In the genomic region with DNA sequence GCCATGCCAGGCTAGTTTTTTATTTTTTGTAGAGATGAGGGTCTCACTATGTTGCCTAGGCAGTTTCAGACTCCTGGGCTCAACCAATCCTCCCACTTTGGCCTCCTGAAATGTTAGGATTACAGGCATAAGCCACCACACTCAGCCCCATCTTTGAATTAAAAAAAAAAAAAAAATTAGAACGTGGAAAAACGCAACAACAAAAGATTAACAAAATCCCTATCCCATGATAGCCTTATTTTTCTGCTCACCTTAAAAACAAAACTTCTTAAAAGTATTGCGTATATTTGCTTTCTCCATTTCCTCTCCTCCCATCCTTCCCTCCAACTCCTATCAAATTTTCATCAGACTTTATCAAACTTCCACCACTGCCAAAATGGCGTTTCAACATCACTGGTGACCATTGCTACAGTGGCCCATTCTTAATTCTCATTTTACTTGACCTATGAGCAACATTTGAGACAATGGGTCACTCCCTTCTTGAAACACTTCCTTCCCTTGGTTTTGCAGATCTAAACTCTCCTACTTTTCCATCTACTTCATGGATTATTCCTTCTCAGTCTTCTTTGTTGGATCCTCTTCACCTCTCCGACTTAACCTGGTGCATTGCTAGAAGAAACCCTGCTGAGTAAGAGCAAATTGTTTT, we compare ENCODE assay signal across 8 cellular contexts. TPM values are rescaled to one million over a fixed set of nuclear protein-coding genes. Genes with fewer than 3 reads are reported as not detected.
DNase-seq lines count a peak whose midpoint lies in the region; ATAC-seq and TF ChIP-seq lines count a peak whose summit lies in the region.

No MANE protein-coding gene starts in this region.

- no peaks in the 10 kb centered on the region for H3F3A ChIP-seq in OCI-LY1 (ENCODE audit: insufficient read depth, low read length)

- no peak for TF ChIP-seq CTCF in OCI-LY1 (IDR thresholded peaks at IDR 0.05; ENCODE audit: low read length)

- H3K4me2 ChIP-seq in OCI-LY1 (ENCODE audit: low read length): peak overlapping the region; percentile 86

- no peaks in the 10 kb centered on the region for H4K20me1 ChIP-seq in OCI-LY1 (ENCODE audit: insufficient read depth, low read length)

- POLR2A ChIA-PET in naive thymus-derived CD4-positive, alpha-beta T cell (lab: Charles Lee): interaction anchor here (0.6 to 2.4 kb wide), 9 partner anchors 22 to 331 kb away, joined by 3 to 20 read pairs (median 4); partner anchors contain the start of genes CITED4, EXO5, NFYC and ZFP69

- H3K27me3 Mint-ChIP-seq in stimulated activated naive CD8-positive, alpha-beta T cell treated with anti-CD3 and anti-CD28 coated beads, Interleukin-15, Interleukin-2, amounts not matched to agents 100 ng/mL and 50 ng/mL, for 24 hours: peaks cover 16% of the 10 kb centered on the region
- H3K27me3 Mint-ChIP-seq in effector memory CD8-positive, alpha-beta T cell: peaks cover 9 to 15% of the 10 kb centered on the region in 2 donors
- H3K27me3 Mint-ChIP-seq in naive thymus-derived CD4-positive, alpha-beta T cell: peaks cover 10 to 28% (median 21%) of the 10 kb centered on the region in 5 donors

- no peak for ATAC-seq in stimulated activated naive CD8-positive, alpha-beta T cell treated with anti-CD3 and anti-CD28 coated beads, Interleukin-15, Interleukin-2, amounts not matched to agents 100 U/mL and 50 U/mL, for 24 hours
- ATAC-seq in effector memory CD8-positive, alpha-beta T cell (replicated peaks): no peak
- no peak for ATAC-seq in naive thymus-derived CD4-positive, alpha-beta T cell

- H3K4me1 ChIP-seq in OCI-LY1 (ENCODE audit: insufficient read depth, low read length, severe bottlenecking): peaks cover 21% of the 10 kb centered on the region
- peaks cover 14 to 17% of the 10 kb centered on the region in 2 donors for H3K4me1 ChIP-seq in naive thymus-derived CD4-positive, alpha-beta T cell (ENCODE audit: control insufficient read depth in 2 of 2, insufficient read depth in 2 of 2, low read length in 2 of 2)

- CTCF ChIA-PET in naive thymus-derived CD4-positive, alpha-beta T cell (lab: Charles Lee): interaction anchor here (1.4 kb wide), 1 partner anchor 22 kb away, joined by 3 read pairs; no protein-coding TSS in a partner anchor

- H3K9me3 Mint-ChIP-seq in stimulated activated naive CD8-positive, alpha-beta T cell treated with anti-CD3 and anti-CD28 coated beads, Interleukin-15, Interleukin-2, amounts not matched to agents 100 ng/mL and 50 ng/mL, for 24 hours: peaks cover 15% of the 10 kb centered on the region
- peaks cover 2 to 8% of the 10 kb centered on the region in 2 donors for H3K9me3 Mint-ChIP-seq in effector memory CD8-positive, alpha-beta T cell
- peaks cover 4 to 41% (median 12%) of the 10 kb centered on the region in 11 donors for H3K9me3 Mint-ChIP-seq in naive thymus-derived CD4-positive, alpha-beta T cell

- peaks cover 6% of the 10 kb centered on the region; the same call in 1 of the 2 replicates for H3K9me3 ChIP-seq in OCI-LY1 (ENCODE audit: low read length)
- peaks cover 0 to 3% (median 0%) of the 10 kb centered on the region in 3 experiments for H3K9me3 ChIP-seq in naive thymus-derived CD4-positive, alpha-beta T cell (ENCODE audit: control insufficient read depth in 2 of 3, low read length in 3 of 3)

- peaks cover 26% of the 10 kb centered on the region for H3K36me3 Mint-ChIP-seq in stimulated activated naive CD8-positive, alpha-beta T cell treated with anti-CD3 and anti-CD28 coated beads, Interleukin-15, Interleukin-2, amounts not matched to agents 100 ng/mL and 50 ng/mL, for 24 hours (ENCODE audit: low read depth)
- peaks cover 4% of the 10 kb centered on the region for H3K36me3 Mint-ChIP-seq in effector memory CD8-positive, alpha-beta T cell (ENCODE audit: insufficient read depth)
- H3K36me3 Mint-ChIP-seq in naive thymus-derived CD4-positive, alpha-beta T cell: peaks cover 2 to 27% (median 11%) of the 10 kb centered on the region in 5 donors

- H3K27me3 ChIP-seq in OCI-LY1 (ENCODE audit: insufficient read depth, low read length): no peaks in the 10 kb centered on the region
- no peaks in the 10 kb centered on the region for H3K27me3 ChIP-seq in naive thymus-derived CD4-positive, alpha-beta T cell (ENCODE audit: control insufficient read depth in 2 of 2, insufficient read depth in 2 of 2, low read length in 2 of 2)

- H3K9me2 ChIP-seq in OCI-LY1 (ENCODE audit: low read depth, low read length): no peaks in the 10 kb centered on the region

- peak overlapping the region; percentile 90 for H2AFZ ChIP-seq in OCI-LY1 (ENCODE audit: low read length)

- intact Hi-C loops in naive thymus-derived CD4-positive, alpha-beta T cell (cut with micrococcal nuclease): loop anchor here (1.0 to 5.0 kb wide), 14 partner anchors 23 to 839 kb away; partner anchors contain the start of genes EXO5 (in 2 of the 2), NFYC (in 2 of the 2), RIMS3 (in 2 of the 2) and RLF (in 2 of the 2)

- peak overlapping the region; percentile 99 for H3K4me3 Mint-ChIP-seq in stimulated activated naive CD8-positive, alpha-beta T cell treated with anti-CD3 and anti-CD28 coated beads, Interleukin-15, Interleukin-2, amounts not matched to agents 100 ng/mL and 50 ng/mL, for 24 hours
- peak overlapping the region; percentile 95 to 99 for H3K4me3 Mint-ChIP-seq in effector memory CD8-positive, alpha-beta T cell
- peak overlapping the region; percentile 89 to 100 (median 98) for H3K4me3 Mint-ChIP-seq in naive thymus-derived CD4-positive, alpha-beta T cell

- DNase-seq in stimulated activated naive CD8-positive, alpha-beta T cell treated with anti-CD3 and anti-CD28 coated beads, Interleukin-15, Interleukin-2, amounts not matched to agents 100 U/mL and 50 U/mL, for 24 hours: no peak
- DNase-seq in effector memory CD8-positive, alpha-beta T cell: no peak
- DNase-seq in naive thymus-derived CD4-positive, alpha-beta T cell: no peak
- no peak for DNase-seq in stimulated activated CD4-positive, alpha-beta T cell treated with anti-CD3 and anti-CD28 coated beads, Interleukin-4, amount 100 ng/mL, for 24 hours
- no peak for DNase-seq in SKM-1 treated with dmso at 0.1 percent for 144 hours (lab: John Stamatoyannopoulos, UW; ENCODE audit: unreplicated experiment)
- no peak for DNase-seq in KG1 (lab: John Stamatoyannopoulos, UW)

- H3K4me1 Mint-ChIP-seq in stimulated activated naive CD8-positive, alpha-beta T cell treated with anti-CD3 and anti-CD28 coated beads, Interleukin-15, Interleukin-2, amounts not matched to agents 100 ng/mL and 50 ng/mL, for 24 hours (ENCODE audit: low read depth): peaks cover 27% of the 10 kb centered on the region
- peaks cover 14 to 27% of the 10 kb centered on the region in 2 donors for H3K4me1 Mint-ChIP-seq in effector memory CD8-positive, alpha-beta T cell (ENCODE audit: low read depth in 2 of 2)
- H3K4me1 Mint-ChIP-seq in naive thymus-derived CD4-positive, alpha-beta T cell: peaks cover 22 to 29% (median 25%) of the 10 kb centered on the region in 7 donors

- no peaks in the 10 kb centered on the region for H3K79me2 ChIP-seq in OCI-LY1 (ENCODE audit: insufficient read depth, low read length)

- H3K4me3 ChIP-seq in OCI-LY1 (ENCODE audit: low read depth, low read length, poor library complexity, severe bottlenecking): peak overlapping the region; percentile 76
- H3K4me3 ChIP-seq in naive thymus-derived CD4-positive, alpha-beta T cell (ENCODE audit: low read length): peak overlapping the region; percentile 78

- peak overlapping the region; percentile 94 for H3K27ac Mint-ChIP-seq in stimulated activated naive CD8-positive, alpha-beta T cell treated with anti-CD3 and anti-CD28 coated beads, Interleukin-15, Interleukin-2, amounts not matched to agents 100 ng/mL and 50 ng/mL, for 24 hours
- peak overlapping the region; percentile 89 to 96 for H3K27ac Mint-ChIP-seq in effector memory CD8-positive, alpha-beta T cell
- H3K27ac Mint-ChIP-seq in naive thymus-derived CD4-positive, alpha-beta T cell: peak overlapping the region; percentile 59 to 96 (median 93)

- H3K36me3 ChIP-seq in OCI-LY1 (ENCODE audit: insufficient read depth, low read length): peaks cover 14% of the 10 kb centered on the region
- no peaks in the 10 kb centered on the region for H3K36me3 ChIP-seq in naive thymus-derived CD4-positive, alpha-beta T cell (ENCODE audit: control insufficient read depth in 2 of 3, insufficient read depth in 3 of 3, low read length in 3 of 3)

- H3K27ac ChIP-seq in OCI-LY1 (ENCODE audit: low read depth, low read length, poor library complexity, severe bottlenecking): no peak overlapping the region
- peak overlapping the region; percentile 80 for H3K27ac ChIP-seq in naive thymus-derived CD4-positive, alpha-beta T cell (ENCODE audit: low read depth, low read length)

- peak overlapping the region; percentile 66 for H3K9ac ChIP-seq in OCI-LY1 (ENCODE audit: low read length)

RNA-seq across cellular contexts. Expression of gene ZNF684, which starts 0.6 kb away (rescaled TPM):
- 1 to 10 TPM; 1.3 to 6.6 (median 3.7) TPM for total RNA-seq in naive thymus-derived CD4-positive, alpha-beta T cell
- polyA plus RNA-seq in naive thymus-derived CD4-positive, alpha-beta T cell: 1 to 10 TPM; 2.5 to 3.6 TPM

RNA-seq across cellular contexts. Expression of gene EXO5, which starts 22.3 kb away (rescaled TPM):
- total RNA-seq in naive thymus-derived CD4-positive, alpha-beta T cell: 10 to 100 TPM in 2 of 5 experiments, 1 to 10 TPM in 3; 5.2 to 14.1 (median 8.6) TPM
- polyA plus RNA-seq in naive thymus-derived CD4-positive, alpha-beta T cell: 1 to 10 TPM; 8.1 to 8.8 TPM

RNA-seq across cellular contexts. Expression of gene ZFP69, which starts 53.8 kb away (rescaled TPM):
- 1 to 10 TPM; 2.7 to 4.3 (median 3.4) TPM for total RNA-seq in naive thymus-derived CD4-positive, alpha-beta T cell
- 1 to 10 TPM; 4.1 to 7.8 TPM for polyA plus RNA-seq in naive thymus-derived CD4-positive, alpha-beta T cell
